In the genomic region with DNA sequence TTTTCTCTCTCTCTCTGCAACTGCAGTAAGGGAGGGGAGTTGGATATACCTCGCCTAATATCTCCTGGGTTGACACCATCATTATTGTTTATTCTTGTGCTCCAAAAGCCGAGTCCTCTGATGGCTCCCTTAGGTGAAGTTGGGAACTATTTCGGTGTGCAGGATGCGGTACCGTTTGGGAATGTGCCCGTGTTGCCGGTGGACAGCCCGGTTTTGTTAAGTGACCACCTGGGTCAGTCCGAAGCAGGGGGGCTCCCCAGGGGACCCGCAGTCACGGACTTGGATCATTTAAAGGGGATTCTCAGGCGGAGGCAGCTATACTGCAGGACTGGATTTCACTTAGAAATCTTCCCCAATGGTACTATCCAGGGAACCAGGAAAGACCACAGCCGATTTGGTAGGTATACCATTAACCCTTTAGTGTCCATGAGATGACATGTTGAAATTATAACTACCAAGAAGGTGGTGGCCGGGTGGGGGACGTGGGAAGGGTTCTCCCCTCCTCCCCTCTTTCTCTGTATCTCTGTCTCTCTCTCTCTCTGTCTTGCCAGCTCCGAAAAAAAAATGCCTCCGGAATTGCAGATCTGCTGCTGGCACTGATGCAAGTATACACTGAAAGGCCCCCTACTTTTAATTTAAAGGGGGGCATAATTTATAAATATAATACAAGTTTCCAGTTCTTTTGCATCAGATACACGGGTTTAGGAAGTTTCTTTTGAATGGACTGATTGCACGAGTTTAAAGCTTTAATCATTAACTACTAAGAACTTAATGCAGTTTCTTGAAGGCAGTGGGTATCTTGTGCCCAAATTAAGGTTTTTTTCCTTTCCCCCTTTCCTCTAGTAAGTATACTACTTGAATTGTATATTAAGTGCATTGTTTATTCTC, we compare ENCODE assay signal across 1 cellular context.
TF ChIP-seq lines count a peak whose summit lies in the region.

No MANE protein-coding gene starts in this region.

TF ChIP-seq in A549, 52 proteins besides CTCF, POLR2A, EP300 and RAD21 (continued from another document):
- TF ChIP-seq, protein P1, sequence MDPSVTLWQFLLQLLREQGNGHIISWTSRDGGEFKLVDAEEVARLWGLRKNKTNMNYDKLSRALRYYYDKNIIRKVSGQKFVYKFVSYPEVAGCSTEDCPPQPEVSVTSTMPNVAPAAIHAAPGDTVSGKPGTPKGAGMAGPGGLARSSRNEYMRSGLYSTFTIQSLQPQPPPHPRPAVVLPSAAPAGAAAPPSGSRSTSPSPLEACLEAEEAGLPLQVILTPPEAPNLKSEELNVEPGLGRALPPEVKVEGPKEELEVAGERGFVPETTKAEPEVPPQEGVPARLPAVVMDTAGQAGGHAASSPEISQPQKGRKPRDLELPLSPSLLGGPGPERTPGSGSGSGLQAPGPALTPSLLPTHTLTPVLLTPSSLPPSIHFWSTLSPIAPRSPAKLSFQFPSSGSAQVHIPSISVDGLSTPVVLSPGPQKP (IDR thresholded peaks at IDR 0.05; ENCODE audit: low read depth, low read length) = no peak
- TF ChIP-seq JUN (IDR thresholded peaks at IDR 0.05) (no peak), HDAC2 (IDR thresholded peaks at IDR 0.05) (no peak), CEBPB (IDR thresholded peaks at IDR 0.05) (no peak), TFCP2L1 (CRISPR knock-in tag; IDR thresholded peaks at IDR 0.05) (no peak), PHF8 (IDR thresholded peaks at IDR 0.05; ENCODE audit: borderline replicate concordance, low read depth) (no peak)
- TF ChIP-seq, protein P2, sequence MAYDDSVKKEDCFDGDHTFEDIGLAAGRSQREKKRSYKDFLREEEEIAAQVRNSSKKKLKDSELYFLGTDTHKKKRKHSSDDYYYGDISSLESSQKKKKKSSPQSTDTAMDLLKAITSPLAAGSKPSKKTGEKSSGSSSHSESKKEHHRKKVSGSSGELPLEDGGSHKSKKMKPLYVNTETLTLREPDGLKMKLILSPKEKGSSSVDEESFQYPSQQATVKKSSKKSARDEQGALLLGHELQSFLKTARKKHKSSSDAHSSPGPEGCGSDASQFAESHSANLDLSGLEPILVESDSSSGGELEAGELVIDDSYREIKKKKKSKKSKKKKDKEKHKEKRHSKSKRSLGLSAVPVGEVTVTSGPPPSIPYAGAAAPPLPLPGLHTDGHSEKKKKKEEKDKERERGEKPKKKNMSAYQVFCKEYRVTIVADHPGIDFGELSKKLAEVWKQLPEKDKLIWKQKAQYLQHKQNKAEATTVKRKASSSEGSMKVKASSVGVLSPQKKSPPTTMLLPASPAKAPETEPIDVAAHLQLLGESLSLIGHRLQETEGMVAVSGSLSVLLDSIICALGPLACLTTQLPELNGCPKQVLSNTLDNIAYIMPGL (CRISPR knock-in tag; IDR thresholded peaks at IDR 0.05; ENCODE audit: borderline replicate concordance) = no peak
